ENCODE assay signal across 1 cellular context in the genomic region with DNA sequence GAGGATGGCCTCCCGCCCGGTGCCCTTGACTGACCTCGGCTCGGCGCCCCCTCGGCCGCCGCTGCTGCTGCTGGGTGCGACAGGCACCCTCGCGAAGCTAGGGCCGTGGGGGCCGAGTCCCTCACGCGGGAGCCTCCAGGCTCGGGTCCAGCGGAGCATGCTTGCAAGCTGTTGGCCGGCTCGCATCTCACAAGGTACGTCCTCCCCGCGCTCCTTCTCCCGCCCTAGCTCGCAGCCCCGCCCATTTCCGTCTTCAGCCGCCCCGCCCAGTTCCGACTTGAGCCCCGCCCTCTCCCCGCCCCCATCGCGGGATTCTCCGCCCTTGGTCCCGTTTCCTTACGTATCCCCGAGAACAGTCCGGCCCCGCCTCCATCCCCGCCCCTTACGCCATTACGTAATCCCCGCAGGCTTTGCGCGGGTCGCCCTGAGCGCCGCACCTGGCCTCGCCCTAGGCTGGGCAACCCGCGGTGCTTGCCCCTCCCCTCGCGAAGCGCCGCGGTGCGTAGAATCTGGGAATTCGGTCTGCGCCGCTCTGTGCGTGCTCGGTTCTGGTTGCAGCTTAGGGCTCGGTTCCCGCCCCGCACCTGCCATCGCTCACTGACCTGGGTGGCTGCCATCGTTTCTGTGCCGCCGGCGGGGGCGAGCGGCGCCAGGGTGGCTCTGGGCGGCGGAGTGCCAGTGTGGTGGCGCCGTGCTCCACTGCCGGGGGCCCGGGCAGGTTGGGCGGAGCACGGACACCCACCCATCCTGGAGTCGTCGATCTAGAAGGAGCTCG.
TF ChIP-seq lines count a peak whose summit lies in the region.

A gene with protein sequence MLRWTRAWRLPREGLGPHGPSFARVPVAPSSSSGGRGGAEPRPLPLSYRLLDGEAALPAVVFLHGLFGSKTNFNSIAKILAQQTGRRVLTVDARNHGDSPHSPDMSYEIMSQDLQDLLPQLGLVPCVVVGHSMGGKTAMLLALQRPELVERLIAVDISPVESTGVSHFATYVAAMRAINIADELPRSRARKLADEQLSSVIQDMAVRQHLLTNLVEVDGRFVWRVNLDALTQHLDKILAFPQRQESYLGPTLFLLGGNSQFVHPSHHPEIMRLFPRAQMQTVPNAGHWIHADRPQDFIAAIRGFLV (minus strand): TSS at position 191 of the 775 bp plus-strand sequence. CDS start 32 bp downstream, at position 159.

TF ChIP-seq in HepG2, 621 proteins besides CTCF, POLR2A, EP300 and RAD21 (continued from another document and continues in another):
- 0 out of 2 replicates have a peak, but pooled peaks have one; percentile 34 for TF ChIP-seq ZNF773 (CRISPR knock-in tag; IDR thresholded peaks at IDR 0.05; ENCODE audit: borderline replicate concordance)
- TF ChIP-seq HMG20A (CRISPR knock-in tag; IDR thresholded peaks at IDR 0.05; ENCODE audit: borderline replicate concordance): peak; percentile 30; the same call in 1 of the 2 replicates
- peak; percentile 56; the same call in 1 of the 2 replicates for TF ChIP-seq SRY (CRISPR knock-in tag; IDR thresholded peaks at IDR 0.05)
- TF ChIP-seq SAP130 (CRISPR knock-in tag; IDR thresholded peaks at IDR 0.05; ENCODE audit: low read depth): peak; percentile 79
- TF ChIP-seq ATAD3A (CRISPR knock-in tag; IDR thresholded peaks at IDR 0.05): no peak
- peak; percentile 65; the same call in 1 of the 2 replicates for TF ChIP-seq ZNF572 (CRISPR knock-in tag; IDR thresholded peaks at IDR 0.05)
- TF ChIP-seq, protein P1, sequence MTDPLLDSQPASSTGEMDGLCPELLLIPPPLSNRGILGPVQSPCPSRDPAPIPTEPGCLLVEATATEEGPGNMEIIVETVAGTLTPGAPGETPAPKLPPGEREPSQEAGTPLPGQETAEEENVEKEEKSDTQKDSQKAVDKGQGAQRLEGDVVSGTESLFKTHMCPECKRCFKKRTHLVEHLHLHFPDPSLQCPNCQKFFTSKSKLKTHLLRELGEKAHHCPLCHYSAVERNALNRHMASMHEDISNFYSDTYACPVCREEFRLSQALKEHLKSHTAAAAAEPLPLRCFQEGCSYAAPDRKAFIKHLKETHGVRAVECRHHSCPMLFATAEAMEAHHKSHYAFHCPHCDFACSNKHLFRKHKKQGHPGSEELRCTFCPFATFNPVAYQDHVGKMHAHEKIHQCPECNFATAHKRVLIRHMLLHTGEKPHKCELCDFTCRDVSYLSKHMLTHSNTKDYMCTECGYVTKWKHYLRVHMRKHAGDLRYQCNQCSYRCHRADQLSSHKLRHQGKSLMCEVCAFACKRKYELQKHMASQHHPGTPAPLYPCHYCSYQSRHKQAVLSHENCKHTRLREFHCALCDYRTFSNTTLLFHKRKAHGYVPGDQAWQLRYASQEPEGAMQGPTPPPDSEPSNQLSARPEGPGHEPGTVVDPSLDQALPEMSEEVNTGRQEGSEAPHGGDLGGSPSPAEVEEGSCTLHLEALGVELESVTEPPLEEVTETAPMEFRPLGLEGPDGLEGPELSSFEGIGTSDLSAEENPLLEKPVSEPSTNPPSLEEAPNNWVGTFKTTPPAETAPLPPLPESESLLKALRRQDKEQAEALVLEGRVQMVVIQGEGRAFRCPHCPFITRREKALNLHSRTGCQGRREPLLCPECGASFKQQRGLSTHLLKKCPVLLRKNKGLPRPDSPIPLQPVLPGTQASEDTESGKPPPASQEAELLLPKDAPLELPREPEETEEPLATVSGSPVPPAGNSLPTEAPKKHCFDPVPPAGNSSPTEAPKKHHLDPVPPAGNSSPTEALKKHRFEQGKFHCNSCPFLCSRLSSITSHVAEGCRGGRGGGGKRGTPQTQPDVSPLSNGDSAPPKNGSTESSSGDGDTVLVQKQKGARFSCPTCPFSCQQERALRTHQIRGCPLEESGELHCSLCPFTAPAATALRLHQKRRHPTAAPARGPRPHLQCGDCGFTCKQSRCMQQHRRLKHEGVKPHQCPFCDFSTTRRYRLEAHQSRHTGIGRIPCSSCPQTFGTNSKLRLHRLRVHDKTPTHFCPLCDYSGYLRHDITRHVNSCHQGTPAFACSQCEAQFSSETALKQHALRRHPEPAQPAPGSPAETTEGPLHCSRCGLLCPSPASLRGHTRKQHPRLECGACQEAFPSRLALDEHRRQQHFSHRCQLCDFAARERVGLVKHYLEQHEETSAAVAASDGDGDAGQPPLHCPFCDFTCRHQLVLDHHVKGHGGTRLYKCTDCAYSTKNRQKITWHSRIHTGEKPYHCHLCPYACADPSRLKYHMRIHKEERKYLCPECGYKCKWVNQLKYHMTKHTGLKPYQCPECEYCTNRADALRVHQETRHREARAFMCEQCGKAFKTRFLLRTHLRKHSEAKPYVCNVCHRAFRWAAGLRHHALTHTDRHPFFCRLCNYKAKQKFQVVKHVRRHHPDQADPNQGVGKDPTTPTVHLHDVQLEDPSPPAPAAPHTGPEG (CRISPR knock-in tag; IDR thresholded peaks at IDR 0.05): peak; percentile 32; the same call in 1 of the 2 replicates
- TF ChIP-seq CEBPG (CRISPR knock-in tag; IDR thresholded peaks at IDR 0.05): peak; percentile 95
- TF ChIP-seq SMAD3 (CRISPR knock-in tag; IDR thresholded peaks at IDR 0.05): peak; percentile 30; the same call in 1 of the 2 replicates
- TF ChIP-seq, protein P2, sequence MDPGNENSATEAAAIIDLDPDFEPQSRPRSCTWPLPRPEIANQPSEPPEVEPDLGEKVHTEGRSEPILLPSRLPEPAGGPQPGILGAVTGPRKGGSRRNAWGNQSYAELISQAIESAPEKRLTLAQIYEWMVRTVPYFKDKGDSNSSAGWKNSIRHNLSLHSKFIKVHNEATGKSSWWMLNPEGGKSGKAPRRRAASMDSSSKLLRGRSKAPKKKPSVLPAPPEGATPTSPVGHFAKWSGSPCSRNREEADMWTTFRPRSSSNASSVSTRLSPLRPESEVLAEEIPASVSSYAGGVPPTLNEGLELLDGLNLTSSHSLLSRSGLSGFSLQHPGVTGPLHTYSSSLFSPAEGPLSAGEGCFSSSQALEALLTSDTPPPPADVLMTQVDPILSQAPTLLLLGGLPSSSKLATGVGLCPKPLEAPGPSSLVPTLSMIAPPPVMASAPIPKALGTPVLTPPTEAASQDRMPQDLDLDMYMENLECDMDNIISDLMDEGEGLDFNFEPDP (CRISPR knock-in tag; conservative IDR thresholded peaks at IDR 0.05): 0 out of 2 replicates have a peak, but pooled peaks have one; percentile 4
- peak; percentile 62; the same call in 1 of the 2 replicates for TF ChIP-seq SALL2 (CRISPR knock-in tag; IDR thresholded peaks at IDR 0.05)
- TF ChIP-seq ZNF75D (CRISPR knock-in tag; IDR thresholded peaks at IDR 0.05; ENCODE audit: borderline replicate concordance): no peak
- TF ChIP-seq, protein P3, sequence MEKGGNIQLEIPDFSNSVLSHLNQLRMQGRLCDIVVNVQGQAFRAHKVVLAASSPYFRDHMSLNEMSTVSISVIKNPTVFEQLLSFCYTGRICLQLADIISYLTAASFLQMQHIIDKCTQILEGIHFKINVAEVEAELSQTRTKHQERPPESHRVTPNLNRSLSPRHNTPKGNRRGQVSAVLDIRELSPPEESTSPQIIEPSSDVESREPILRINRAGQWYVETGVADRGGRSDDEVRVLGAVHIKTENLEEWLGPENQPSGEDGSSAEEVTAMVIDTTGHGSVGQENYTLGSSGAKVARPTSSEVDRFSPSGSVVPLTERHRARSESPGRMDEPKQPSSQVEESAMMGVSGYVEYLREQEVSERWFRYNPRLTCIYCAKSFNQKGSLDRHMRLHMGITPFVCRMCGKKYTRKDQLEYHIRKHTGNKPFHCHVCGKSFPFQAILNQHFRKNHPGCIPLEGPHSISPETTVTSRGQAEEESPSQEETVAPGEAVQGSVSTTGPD (CRISPR knock-in tag; IDR thresholded peaks at IDR 0.05): no peak
- peak; percentile 50; the same call in 1 of the 2 replicates for TF ChIP-seq ZNF235 (CRISPR knock-in tag; IDR thresholded peaks at IDR 0.05; ENCODE audit: borderline replicate concordance)
- peak; percentile 88 for TF ChIP-seq ATF7-NPFF (CRISPR knock-in tag; IDR thresholded peaks at IDR 0.05; ENCODE audit: low read depth)
- TF ChIP-seq, protein P4, sequence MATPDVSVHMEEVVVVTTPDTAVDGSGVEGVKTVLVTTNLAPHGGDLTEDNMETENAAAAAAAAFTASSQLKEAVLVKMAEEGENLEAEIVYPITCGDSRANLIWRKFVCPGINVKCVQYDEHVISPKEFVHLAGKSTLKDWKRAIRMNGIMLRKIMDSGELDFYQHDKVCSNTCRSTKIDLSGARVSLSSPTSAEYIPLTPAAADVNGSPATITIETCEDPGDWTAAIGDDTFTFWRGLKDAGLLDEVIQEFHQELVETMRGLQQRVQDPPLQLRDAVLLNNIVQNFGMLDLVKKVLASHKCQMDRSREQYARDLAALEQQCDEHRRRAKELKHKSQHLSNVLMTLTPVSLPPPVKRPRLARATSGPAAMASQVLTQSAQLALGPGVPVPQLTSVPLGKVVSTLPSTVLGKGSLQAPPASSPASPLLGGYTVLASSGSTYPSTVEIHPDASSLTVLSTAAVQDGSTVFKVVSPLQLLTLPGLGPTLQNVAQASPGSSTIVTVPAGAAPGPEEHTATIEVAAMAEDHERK (CRISPR knock-in tag; IDR thresholded peaks at IDR 0.05; ENCODE audit: low read depth): peak; percentile 72
- peak; percentile 85 for TF ChIP-seq HOXA3 (CRISPR knock-in tag; IDR thresholded peaks at IDR 0.05)
- TF ChIP-seq MXD4 (CRISPR knock-in tag; IDR thresholded peaks at IDR 0.05): peak; percentile 76
- peak; percentile 64; the same call in 1 of the 2 replicates for TF ChIP-seq ZNF317 (CRISPR knock-in tag; IDR thresholded peaks at IDR 0.05)
- TF ChIP-seq, protein P5, sequence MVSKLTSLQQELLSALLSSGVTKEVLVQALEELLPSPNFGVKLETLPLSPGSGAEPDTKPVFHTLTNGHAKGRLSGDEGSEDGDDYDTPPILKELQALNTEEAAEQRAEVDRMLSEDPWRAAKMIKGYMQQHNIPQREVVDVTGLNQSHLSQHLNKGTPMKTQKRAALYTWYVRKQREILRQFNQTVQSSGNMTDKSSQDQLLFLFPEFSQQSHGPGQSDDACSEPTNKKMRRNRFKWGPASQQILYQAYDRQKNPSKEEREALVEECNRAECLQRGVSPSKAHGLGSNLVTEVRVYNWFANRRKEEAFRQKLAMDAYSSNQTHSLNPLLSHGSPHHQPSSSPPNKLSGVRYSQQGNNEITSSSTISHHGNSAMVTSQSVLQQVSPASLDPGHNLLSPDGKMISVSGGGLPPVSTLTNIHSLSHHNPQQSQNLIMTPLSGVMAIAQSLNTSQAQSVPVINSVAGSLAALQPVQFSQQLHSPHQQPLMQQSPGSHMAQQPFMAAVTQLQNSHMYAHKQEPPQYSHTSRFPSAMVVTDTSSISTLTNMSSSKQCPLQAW (CRISPR knock-in tag; IDR thresholded peaks at IDR 0.05): peak; percentile 79
- TF ChIP-seq, protein P6, sequence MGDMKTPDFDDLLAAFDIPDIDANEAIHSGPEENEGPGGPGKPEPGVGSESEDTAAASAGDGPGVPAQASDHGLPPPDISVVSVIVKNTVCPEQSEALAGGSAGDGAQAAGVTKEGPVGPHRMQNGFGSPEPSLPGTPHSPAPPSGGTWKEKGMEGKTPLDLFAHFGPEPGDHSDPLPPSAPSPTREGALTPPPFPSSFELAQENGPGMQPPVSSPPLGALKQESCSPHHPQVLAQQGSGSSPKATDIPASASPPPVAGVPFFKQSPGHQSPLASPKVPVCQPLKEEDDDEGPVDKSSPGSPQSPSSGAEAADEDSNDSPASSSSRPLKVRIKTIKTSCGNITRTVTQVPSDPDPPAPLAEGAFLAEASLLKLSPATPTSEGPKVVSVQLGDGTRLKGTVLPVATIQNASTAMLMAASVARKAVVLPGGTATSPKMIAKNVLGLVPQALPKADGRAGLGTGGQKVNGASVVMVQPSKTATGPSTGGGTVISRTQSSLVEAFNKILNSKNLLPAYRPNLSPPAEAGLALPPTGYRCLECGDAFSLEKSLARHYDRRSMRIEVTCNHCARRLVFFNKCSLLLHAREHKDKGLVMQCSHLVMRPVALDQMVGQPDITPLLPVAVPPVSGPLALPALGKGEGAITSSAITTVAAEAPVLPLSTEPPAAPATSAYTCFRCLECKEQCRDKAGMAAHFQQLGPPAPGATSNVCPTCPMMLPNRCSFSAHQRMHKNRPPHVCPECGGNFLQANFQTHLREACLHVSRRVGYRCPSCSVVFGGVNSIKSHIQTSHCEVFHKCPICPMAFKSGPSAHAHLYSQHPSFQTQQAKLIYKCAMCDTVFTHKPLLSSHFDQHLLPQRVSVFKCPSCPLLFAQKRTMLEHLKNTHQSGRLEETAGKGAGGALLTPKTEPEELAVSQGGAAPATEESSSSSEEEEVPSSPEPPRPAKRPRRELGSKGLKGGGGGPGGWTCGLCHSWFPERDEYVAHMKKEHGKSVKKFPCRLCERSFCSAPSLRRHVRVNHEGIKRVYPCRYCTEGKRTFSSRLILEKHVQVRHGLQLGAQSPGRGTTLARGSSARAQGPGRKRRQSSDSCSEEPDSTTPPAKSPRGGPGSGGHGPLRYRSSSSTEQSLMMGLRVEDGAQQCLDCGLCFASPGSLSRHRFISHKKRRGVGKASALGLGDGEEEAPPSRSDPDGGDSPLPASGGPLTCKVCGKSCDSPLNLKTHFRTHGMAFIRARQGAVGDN (CRISPR knock-in tag; IDR thresholded peaks at IDR 0.05): peak; percentile 95
- TF ChIP-seq ZFX (CRISPR knock-in tag; IDR thresholded peaks at IDR 0.05; ENCODE audit: low read depth): peak; percentile 73
- peak; percentile 66; the same call in 1 of the 2 replicates for TF ChIP-seq KAT8 (CRISPR knock-in tag; IDR thresholded peaks at IDR 0.05)
- 0 out of 2 replicates have a peak, but pooled peaks have one; percentile 28 for TF ChIP-seq PAWR (CRISPR knock-in tag; IDR thresholded peaks at IDR 0.05; ENCODE audit: borderline replicate concordance)
- no peak for TF ChIP-seq MAFK (conservative IDR thresholded peaks at IDR 0.05 in 1 of 2, IDR thresholded peaks at IDR 0.05 in 1 of 2; ENCODE audit: low read length in 2 of 2)
- TF ChIP-seq ZNF670 (CRISPR knock-in tag; IDR thresholded peaks at IDR 0.05; ENCODE audit: borderline replicate concordance): peak; percentile 86
- TF ChIP-seq, protein P7, sequence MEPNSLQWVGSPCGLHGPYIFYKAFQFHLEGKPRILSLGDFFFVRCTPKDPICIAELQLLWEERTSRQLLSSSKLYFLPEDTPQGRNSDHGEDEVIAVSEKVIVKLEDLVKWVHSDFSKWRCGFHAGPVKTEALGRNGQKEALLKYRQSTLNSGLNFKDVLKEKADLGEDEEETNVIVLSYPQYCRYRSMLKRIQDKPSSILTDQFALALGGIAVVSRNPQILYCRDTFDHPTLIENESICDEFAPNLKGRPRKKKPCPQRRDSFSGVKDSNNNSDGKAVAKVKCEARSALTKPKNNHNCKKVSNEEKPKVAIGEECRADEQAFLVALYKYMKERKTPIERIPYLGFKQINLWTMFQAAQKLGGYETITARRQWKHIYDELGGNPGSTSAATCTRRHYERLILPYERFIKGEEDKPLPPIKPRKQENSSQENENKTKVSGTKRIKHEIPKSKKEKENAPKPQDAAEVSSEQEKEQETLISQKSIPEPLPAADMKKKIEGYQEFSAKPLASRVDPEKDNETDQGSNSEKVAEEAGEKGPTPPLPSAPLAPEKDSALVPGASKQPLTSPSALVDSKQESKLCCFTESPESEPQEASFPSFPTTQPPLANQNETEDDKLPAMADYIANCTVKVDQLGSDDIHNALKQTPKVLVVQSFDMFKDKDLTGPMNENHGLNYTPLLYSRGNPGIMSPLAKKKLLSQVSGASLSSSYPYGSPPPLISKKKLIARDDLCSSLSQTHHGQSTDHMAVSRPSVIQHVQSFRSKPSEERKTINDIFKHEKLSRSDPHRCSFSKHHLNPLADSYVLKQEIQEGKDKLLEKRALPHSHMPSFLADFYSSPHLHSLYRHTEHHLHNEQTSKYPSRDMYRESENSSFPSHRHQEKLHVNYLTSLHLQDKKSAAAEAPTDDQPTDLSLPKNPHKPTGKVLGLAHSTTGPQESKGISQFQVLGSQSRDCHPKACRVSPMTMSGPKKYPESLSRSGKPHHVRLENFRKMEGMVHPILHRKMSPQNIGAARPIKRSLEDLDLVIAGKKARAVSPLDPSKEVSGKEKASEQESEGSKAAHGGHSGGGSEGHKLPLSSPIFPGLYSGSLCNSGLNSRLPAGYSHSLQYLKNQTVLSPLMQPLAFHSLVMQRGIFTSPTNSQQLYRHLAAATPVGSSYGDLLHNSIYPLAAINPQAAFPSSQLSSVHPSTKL (CRISPR knock-in tag; IDR thresholded peaks at IDR 0.05): peak; percentile 44; the same call in 1 of the 2 replicates
